28 cellular contexts compared by ENCODE assay signal in genomic region chr1:14903922-14904321, GRCh38.
"Had no signal": no experiment of that assay in that cellular context is flagged by ENCODE, and none has a peak within 500 bp of the region (broad histone marks: within the 10 kb centered on the region; RNA-seq: fewer than 3 reads in every experiment).

No MANE protein-coding gene starts in this region.

- H3K9me3 ChIP-seq: stomach, suprapubic skin, testis, thoracic aorta, thyroid gland, tibial artery, tibial nerve, transverse colon, upper lobe of left lung, upper lobe of right lung, uterus, vagina had no signal

- ATAC-seq: stimulated activated effector memory CD8-positive, alpha-beta T cell treated with anti-CD3 and anti-CD28 coated beads, Interleukin-12 subunit alpha, Interleukin-12 subunit beta, amount 100 ng/mL, for 72 hours; stimulated activated memory B cell treated with anti-CD40 and anti-IgM and Interleukin-4, amounts not matched to agents 10 μg/mL and 1 μg/mL and 100 μg/mL, for 72 hours; stimulated activated naive B cell treated with anti-CD40 and anti-IgM and Interleukin-4, amounts not matched to agents 10 μg/mL and 1 μg/mL and 100 μg/mL, for 72 hours; stimulated activated naive CD8-positive, alpha-beta T cell treated with anti-CD3 and anti-CD28 coated beads, Interleukin-15, amount 100 ng/mL, for 72 hours; stimulated activated naive CD8-positive, alpha-beta T cell treated with anti-CD3 and anti-CD28 coated beads, Interleukin-15, Interleukin-2, amounts not matched to agents 100 U/mL and 50 U/mL, for 24 hours; upper lobe of right lung had no signal

- H3K4me3 ChIP-seq: stomach, suprapubic skin, testis, thoracic aorta, thyroid gland, tibial artery, tibial nerve, transverse colon, upper lobe of left lung, upper lobe of right lung, uterus, vagina had no signal

- H3K36me3 Mint-ChIP-seq: stimulated activated effector memory CD8-positive, alpha-beta T cell treated with anti-CD3 and anti-CD28 coated beads, Interleukin-12 subunit alpha, Interleukin-12 subunit beta, amount 100 ng/mL, for 72 hours; stimulated activated memory B cell treated with anti-CD40 and anti-IgM and Interleukin-4, amounts not matched to agents 10 μg/mL and 1 μg/mL and 100 μg/mL, for 72 hours; stimulated activated naive B cell treated with anti-CD40 and anti-IgM and Interleukin-4, amounts not matched to agents 10 μg/mL and 1 μg/mL and 100 μg/mL, for 72 hours; type B pancreatic cell had no signal

- H3K4me3 Mint-ChIP-seq: stimulated activated effector memory CD8-positive, alpha-beta T cell treated with anti-CD3 and anti-CD28 coated beads, Interleukin-12 subunit alpha, Interleukin-12 subunit beta, amount 100 ng/mL, for 72 hours; stimulated activated memory B cell treated with anti-CD40 and anti-IgM and Interleukin-4, amounts not matched to agents 10 μg/mL and 1 μg/mL and 100 μg/mL, for 72 hours; stimulated activated naive B cell treated with anti-CD40 and anti-IgM and Interleukin-4, amounts not matched to agents 10 μg/mL and 1 μg/mL and 100 μg/mL, for 72 hours; stimulated activated naive CD8-positive, alpha-beta T cell treated with anti-CD3 and anti-CD28 coated beads, Interleukin-15, amount 100 ng/mL, for 72 hours; stimulated activated naive CD8-positive, alpha-beta T cell treated with anti-CD3 and anti-CD28 coated beads, Interleukin-15, Interleukin-2, amounts not matched to agents 100 ng/mL and 50 ng/mL, for 24 hours; type B pancreatic cell had no signal

- H3K27me3 Mint-ChIP-seq: type B pancreatic cell had no signal

- FAIRE-seq: urothelium cell line had no signal

- H3K9me3 Mint-ChIP-seq: stimulated activated effector memory CD8-positive, alpha-beta T cell treated with anti-CD3 and anti-CD28 coated beads, Interleukin-12 subunit alpha, Interleukin-12 subunit beta, amount 100 ng/mL, for 72 hours; stimulated activated memory B cell treated with anti-CD40 and anti-IgM and Interleukin-4, amounts not matched to agents 10 μg/mL and 1 μg/mL and 100 μg/mL, for 72 hours; stimulated activated naive B cell treated with anti-CD40 and anti-IgM and Interleukin-4, amounts not matched to agents 10 μg/mL and 1 μg/mL and 100 μg/mL, for 72 hours; stimulated activated naive CD8-positive, alpha-beta T cell treated with anti-CD3 and anti-CD28 coated beads, Interleukin-15, amount 100 ng/mL, for 72 hours; stimulated activated naive CD8-positive, alpha-beta T cell treated with anti-CD3 and anti-CD28 coated beads, Interleukin-15, Interleukin-2, amounts not matched to agents 100 ng/mL and 50 ng/mL, for 24 hours; type B pancreatic cell had no signal

- H3K27ac Mint-ChIP-seq: stimulated activated effector memory CD8-positive, alpha-beta T cell treated with anti-CD3 and anti-CD28 coated beads, Interleukin-12 subunit alpha, Interleukin-12 subunit beta, amount 100 ng/mL, for 72 hours; stimulated activated memory B cell treated with anti-CD40 and anti-IgM and Interleukin-4, amounts not matched to agents 10 μg/mL and 1 μg/mL and 100 μg/mL, for 72 hours; stimulated activated naive B cell treated with anti-CD40 and anti-IgM and Interleukin-4, amounts not matched to agents 10 μg/mL and 1 μg/mL and 100 μg/mL, for 72 hours; stimulated activated naive CD8-positive, alpha-beta T cell treated with anti-CD3 and anti-CD28 coated beads, Interleukin-15, amount 100 ng/mL, for 72 hours; stimulated activated naive CD8-positive, alpha-beta T cell treated with anti-CD3 and anti-CD28 coated beads, Interleukin-15, Interleukin-2, amounts not matched to agents 100 ng/mL and 50 ng/mL, for 24 hours; type B pancreatic cell had no signal

- H3K4me1 Mint-ChIP-seq: stimulated activated memory B cell treated with anti-CD40 and anti-IgM and Interleukin-4, amounts not matched to agents 10 μg/mL and 1 μg/mL and 100 μg/mL, for 72 hours; stimulated activated naive B cell treated with anti-CD40 and anti-IgM and Interleukin-4, amounts not matched to agents 10 μg/mL and 1 μg/mL and 100 μg/mL, for 72 hours; stimulated activated naive CD8-positive, alpha-beta T cell treated with anti-CD3 and anti-CD28 coated beads, Interleukin-15, amount 100 ng/mL, for 72 hours had no signal

- H3K27ac ChIP-seq: stomach, suprapubic skin, testis, thoracic aorta, thyroid gland, tibial artery, tibial nerve, transverse colon, upper lobe of left lung, upper lobe of right lung, uterus, vagina had no signal

- H3K4me1 ChIP-seq: stomach, testis, tibial artery, tibial nerve, transverse colon, upper lobe of left lung, upper lobe of right lung, uterus had no signal

- DNase-seq: stimulated activated CD4-positive, alpha-beta T cell treated with anti-CD3 and anti-CD28 coated beads, Interleukin-2, amount 100 ng/mL, for 48 hours; stimulated activated CD4-positive, alpha-beta T cell treated with anti-CD3 and anti-CD28 coated beads, Interleukin-4, amount 100 ng/mL, for 1 hour; stimulated activated CD4-positive, alpha-beta T cell treated with anti-CD3 and anti-CD28 coated beads, Interleukin-4, amount 100 ng/mL, for 24 hours; stimulated activated CD4-positive, alpha-beta T cell treated with anti-CD3 and anti-CD28 coated beads, Interleukin-4, amount 100 ng/mL, for 4 hours; stimulated activated CD8-positive, alpha-beta memory T cell treated with anti-CD3 and anti-CD28 coated beads, Interleukin-4, amount 100 ng/mL, for 48 hours; stimulated activated naive B cell treated with anti-CD40 and anti-IgM and Interleukin-4, amounts not matched to agents 10 μg/mL and 1 μg/mL and 100 μg/mL, for 72 hours; stimulated activated naive CD4-positive, alpha-beta T cell; stimulated activated naive CD4-positive, alpha-beta T cell treated with Interleukin-2 at 50 U/mL for 16 hours; stimulated activated naive CD8-positive, alpha-beta T cell treated with anti-CD3 and anti-CD28 coated beads, Interleukin-15, amount 100 ng/mL, for 72 hours; stimulated activated naive CD8-positive, alpha-beta T cell treated with anti-CD3 and anti-CD28 coated beads, Interleukin-15, Interleukin-2, amounts not matched to agents 100 U/mL and 50 U/mL, for 24 hours; stomach; substantia nigra; testis; thyroid gland; tibial artery; transverse colon; upper lobe of left lung; upper lobe of right lung; uterus had no signal

- H3K27me3 ChIP-seq: stomach, suprapubic skin, testis, thyroid gland, tibial nerve, transverse colon, upper lobe of left lung, upper lobe of right lung, uterus, vagina had no signal

- H3K36me3 ChIP-seq: stomach, suprapubic skin, thoracic aorta, thyroid gland, tibial artery, tibial nerve, transverse colon, upper lobe of left lung, upper lobe of right lung, uterus, vagina had no signal
